In genomic region chr5:93162201-93162654, GRCh38 we compare ENCODE assay signal across 12 cellular contexts.
DNase-seq lines count a peak whose midpoint lies in the region; ATAC-seq, FAIRE-seq and TF ChIP-seq lines count a peak whose summit lies in the region.
"Had no signal": no experiment of that assay in that cellular context is flagged by ENCODE, and none has a peak within 500 bp of the region (broad histone marks: within the 10 kb centered on the region; RNA-seq: fewer than 3 reads in every experiment).

No MANE protein-coding gene starts in this region.

- H3K4me1 ChIP-seq in kidney (ENCODE audit: control insufficient read depth in 1 of 2, insufficient read depth in 1 of 2, low read depth in 1 of 2, low read length in 2 of 2) (peaks cover 5 to 13% of the 10 kb centered on the region in 2 donors), thyroid gland (peaks cover 6 to 9% of the 10 kb centered on the region in 2 donors)
- H3K4me1 ChIP-seq: HAP-1 had no signal

- 77 to 94% methylated on average over 1 of the region's 1 CpG for WGBS in thyroid gland, 2 donors

- H3K9me3 ChIP-seq in kidney (ENCODE audit: control insufficient read depth in 1 of 2, low read length in 2 of 2) = no peaks in the 10 kb centered on the region
- H3K9me3 ChIP-seq in thyroid gland = no peaks in the 10 kb centered on the region
- H3K9me3 ChIP-seq: HAP-1, SJCRH30 had no signal

- H3K27ac ChIP-seq in kidney (ENCODE audit: low read depth in 2 of 2, low read length in 2 of 2) = peak overlapping the region; percentile 8 to 71
- peak overlapping the region in 2 of 3 donors; percentile 24 to 27 for H3K27ac ChIP-seq in thyroid gland

- no peak for FAIRE-seq in kidney (lab: Jason Lieb, UNC)

- H3K4me3 ChIP-seq in NB4 (ENCODE audit: low read depth, low read length) (no peak overlapping the region), astrocyte of the spinal cord (ENCODE audit: low read depth, low read length) (no peak overlapping the region), kidney (ENCODE audit: low read length in 2 of 2) (no peak overlapping the region), thyroid gland (replicated peaks in 1 of 3) (no peak overlapping the region)
- H3K4me3 ChIP-seq: HAP-1, SJCRH30 had no signal

- peak; percentile 5 for DNase-seq in NB4 (ENCODE audit: low read depth)
- DNase-seq in astrocyte of the spinal cord (ENCODE audit: low read depth, low spot score) = peak; percentile 68
- no peak for DNase-seq in kidney
- DNase-seq in thyroid gland = no peak
- no peak for DNase-seq in stimulated activated CD4-positive, alpha-beta T cell treated with anti-CD3 and anti-CD28 coated beads, Interleukin-2, amount 100 ng/mL, for 48 hours
- no peak for DNase-seq in 8988T
- DNase-seq: activated T-cell treated with anti-CD3 and anti-CD28 coated beads, Interleukin-2, amount 50 U/mL, for 4 hours; Karpas-422; stimulated activated naive CD4-positive, alpha-beta T cell treated with Interleukin-2 at 50 U/mL for 16 hours had no signal

- no peak for ATAC-seq in GM18520 (IDR thresholded peaks at IDR 0.05; ENCODE audit: unreplicated experiment)
- ATAC-seq: activated T-cell treated with anti-CD3 and anti-CD28 coated beads, Interleukin-2, amount 50 U/mL, for 4 hours had no signal

- H3K36me3 ChIP-seq in kidney (ENCODE audit: control insufficient read depth in 1 of 2, insufficient read depth in 2 of 2, low read length in 2 of 2) (no peaks in the 10 kb centered on the region), thyroid gland (no peaks in the 10 kb centered on the region)
- H3K36me3 ChIP-seq: HAP-1, SJCRH30 had no signal

- in situ Hi-C loops in astrocyte of the spinal cord (cut with HindIII; ENCODE audit: low sequenced_read_pairs) = no loop called here

- intact Hi-C loops in kidney (cut with DNase I) = no loop called here
- intact Hi-C loops in thyroid gland (cut with DNase I) = no loop called here

- TF ChIP-seq POLR2A in NB4 (IDR thresholded peaks at IDR 0.05; ENCODE audit: extremely low read depth, insufficient read length) (no peak), thyroid gland (IDR thresholded peaks at IDR 0.05) (no peak)

- TF ChIP-seq CTCF in NB4 (IDR thresholded peaks at IDR 0.05; ENCODE audit: low read depth, low read length) (no peak), astrocyte of the spinal cord (IDR thresholded peaks at IDR 0.05; ENCODE audit: low read depth, low read length) (no peak), kidney (IDR thresholded peaks at IDR 0.05; ENCODE audit: borderline replicate concordance, extremely low read depth, insufficient read depth) (no peak), thyroid gland (IDR thresholded peaks at IDR 0.05) (no peak)

- no peaks in the 10 kb centered on the region for H3K27me3 ChIP-seq in thyroid gland
- H3K27me3 ChIP-seq: SJCRH30 had no signal

- no peak overlapping the region for H3K9ac ChIP-seq in kidney (ENCODE audit: low read length in 2 of 2)

Comparison
In these comparisons a context has a peak if more than half of its experiments do, and no peak if none do; other contexts are left out.
1. DNase-seq: peak in NB4 (single experiment) and astrocyte of the spinal cord (single experiment); none in kidney (single experiment), thyroid gland (0 of 2), stimulated activated CD4-positive, alpha-beta T cell treated with anti-CD3 and anti-CD28 coated beads, Interleukin-2, amount 100 ng/mL, for 48 hours (0 of 2) and 8988T (single experiment).